Comparison of ENCODE assay signal across 8 cellular contexts in genomic region chr6:137342607-137343186, GRCh38.
A peak's percentile ranks its signal among the peaks of the same experiment; 100 is the strongest.
DNase-seq lines count a peak whose midpoint lies in the region; ATAC-seq and TF ChIP-seq lines count a peak whose summit lies in the region.

No MANE protein-coding gene starts in this region.

- H3K4me3 ChIP-seq in A673 (ENCODE audit: low read depth, low read length, poor library complexity, severe bottlenecking), result peak overlapping the region; percentile 27
- H3K4me3 ChIP-seq in HEK293 (ENCODE audit: low read depth, low read length), result no peak overlapping the region

- TF ChIP-seq CTCF in A673 (conservative IDR thresholded peaks at IDR 0.05; ENCODE audit: low read depth, low read length) (no peak), HEK293 (tag by site-specific recombination; IDR thresholded peaks at IDR 0.05) (no peak)

- CTCF ChIA-PET in A673 (lab: Charles Lee), result interaction anchor here (1.2 to 1.3 kb wide), 2 partner anchors 248 to 274 kb away, joined by 3 read pairs; no protein-coding TSS in a partner anchor
- CTCF ChIA-PET in HEK293 (lab: Yijun Ruan, JAX), result interaction anchor here (0.5 to 1.4 kb wide), 3 partner anchors 28 to 247 kb away, joined by 3 to 8 read pairs (median 3); no protein-coding TSS in a partner anchor

- peaks cover 18% of the 10 kb centered on the region for H3K27me3 ChIP-seq in A673 (replicated peaks; ENCODE audit: insufficient read depth, low read depth, low read length, poor library complexity)

- no peak for DNase-seq in A673 (ENCODE audit: low spot score)
- DNase-seq in midbrain (lab: John Stamatoyannopoulos, UW), result peak; percentile 51
- DNase-seq in NCI-H2196 treated with DMSO at 0.1 percent for 48 hours (lab: John Stamatoyannopoulos, UW; ENCODE audit: unreplicated experiment), result no peak
- DNase-seq in DMS53 (lab: John Stamatoyannopoulos, UW), result no peak

- H3K36me3 ChIP-seq in A673 (ENCODE audit: insufficient read depth, low read length, poor library complexity, severe bottlenecking), result no peaks in the 10 kb centered on the region
- H3K36me3 ChIP-seq in HEK293 (ENCODE audit: control insufficient read depth in 2 of 2, insufficient read depth in 1 of 2, low read length in 2 of 2), result no peaks in the 10 kb centered on the region

- H3K4me1 ChIP-seq in A673 (ENCODE audit: insufficient read depth, low read length, poor library complexity, severe bottlenecking), result peaks cover 4% of the 10 kb centered on the region
- no peaks in the 10 kb centered on the region for H3K4me1 ChIP-seq in HEK293 (ENCODE audit: control insufficient read depth, insufficient read depth, low read length)

- ATAC-seq in GM19023 (IDR thresholded peaks at IDR 0.05; ENCODE audit: unreplicated experiment) (no peak), HG02642 (IDR thresholded peaks at IDR 0.05; ENCODE audit: poor library complexity, unreplicated experiment) (no peak)

- POLR2A ChIA-PET in A673 (lab: Charles Lee; ENCODE audit: low non-redundant PET), result no interaction called here
- POLR2A ChIA-PET in HEK293 (lab: Yijun Ruan, JAX), result no interaction called here

- H3K27ac ChIP-seq in A673 (ENCODE audit: low read depth, low read length, poor library complexity, severe bottlenecking) (no peak overlapping the region), HEK293 (ENCODE audit: extremely low read depth, low read depth, low read length) (no peak overlapping the region), angular gyrus (ENCODE audit: low read depth, low read length) (peak overlapping the region; percentile 29)

- no TSS peak for BruUV-seq in A673 (replicated peaks; lab: Mats Ljungman, UMichigan)

- H3K9me3 ChIP-seq in A673 (ENCODE audit: low read depth, low read length, poor library complexity, severe bottlenecking) (no peaks in the 10 kb centered on the region), HEK293 (ENCODE audit: control insufficient read depth, insufficient read depth, low read depth, low read length) (no peaks in the 10 kb centered on the region)

- intact Hi-C loops in A673 (cut with micrococcal nuclease; ENCODE audit: unreplicated experiment), result loop anchor here (2.0 to 5.0 kb wide), 2 partner anchors 245 to 298 kb away; no protein-coding TSS in a partner anchor

TF ChIP-seq in HEK293, 187 proteins besides CTCF, POLR2A, EP300 and RAD21:
- TF ChIP-seq ZNF18 (tag by site-specific recombination; IDR thresholded peaks at IDR 0.05), result peak; percentile 92
- no peak for TF ChIP-seq SALL2 (tag by site-specific recombination; IDR thresholded peaks at IDR 0.05; ENCODE audit: borderline replicate concordance)
